In the genomic region with DNA sequence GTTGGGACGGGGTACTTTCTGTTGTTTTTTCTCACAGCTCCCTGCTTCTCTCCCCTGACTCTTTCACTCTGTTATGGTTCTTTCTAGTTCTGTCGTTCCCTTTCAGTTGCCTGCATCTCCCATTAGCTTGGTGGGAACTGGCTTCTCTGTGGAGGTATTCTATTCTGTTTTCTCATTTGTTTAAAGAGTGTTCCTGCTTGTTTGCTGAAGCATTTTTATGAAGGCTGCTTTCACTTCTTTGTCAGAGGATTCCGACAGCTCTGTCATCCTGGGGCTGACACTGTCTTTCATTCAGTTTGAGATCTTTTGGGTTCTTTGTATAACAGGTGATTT, we compare ENCODE assay signal across 15 cellular contexts.
DNase-seq lines count a peak whose midpoint lies in the region; ATAC-seq and TF ChIP-seq lines count a peak whose summit lies in the region.
"Had no signal": no experiment of that assay in that cellular context is flagged by ENCODE, and none has a peak within 500 bp of the region (broad histone marks: within the 10 kb centered on the region; RNA-seq: fewer than 3 reads in every experiment).

No MANE protein-coding gene starts in this region.

- H3K36me3 ChIP-seq in Loucy (ENCODE audit: insufficient read depth, low read length): no peaks in the 10 kb centered on the region
- H3K36me3 ChIP-seq: left lung, SJSA1 had no signal

- H3F3A ChIP-seq in Loucy (ENCODE audit: low read depth): peaks cover 16% of the 10 kb centered on the region

- no peak for DNase-seq in activated T-cell treated with anti-CD3 and anti-CD28 coated beads, Interleukin-2, amount 50 U/mL, for 72 hours
- DNase-seq in activated T-cell treated with anti-CD3 and anti-CD28 coated beads, Interleukin-2, amount 50 U/mL, for 1 hour: no peak
- DNase-seq in activated naive CD8-positive, alpha-beta T cell treated with anti-CD3 and anti-CD28 coated beads, Interleukin-2, amount 50 U/mL, for 24 hours: no peak
- DNase-seq in middle frontal gyrus (ENCODE audit: extremely low spot score, low spot score) (no peak), cortex of kidney (lab: John Stamatoyannopoulos, UW) (no peak)
- DNase-seq: COR-L47, NCI-H1092, NCI-H526 treated with DMSO at 0.1 percent for 48 hours had no signal

- peaks cover 10% of the 10 kb centered on the region for H3K27me3 Mint-ChIP-seq in activated T-cell treated with anti-CD3 and anti-CD28 coated beads, Interleukin-2, amount 50 U/mL, for 72 hours (ENCODE audit: low read depth)
- H3K27me3 Mint-ChIP-seq in activated naive CD8-positive, alpha-beta T cell treated with anti-CD3 and anti-CD28 coated beads, Interleukin-2, amount 50 U/mL, for 24 hours: peaks cover 15% of the 10 kb centered on the region
- H3K27me3 Mint-ChIP-seq in stimulated activated memory B cell treated with anti-CD40 and anti-IgM and Interleukin-4, amounts not matched to agents 10 μg/mL and 1 μg/mL and 100 μg/mL, for 72 hours: peaks cover 3% of the 10 kb centered on the region

- no peaks in the 10 kb centered on the region for H3K27me3 ChIP-seq in Loucy (ENCODE audit: insufficient read depth, low read length, poor library complexity, severe bottlenecking)
- H3K27me3 ChIP-seq: SJSA1 had no signal

- ATAC-seq in activated T-cell treated with anti-CD3 and anti-CD28 coated beads, Interleukin-2, amount 50 U/mL, for 72 hours (replicated peaks in 1 of 2): no peak
- no peak for ATAC-seq in activated naive CD8-positive, alpha-beta T cell treated with anti-CD3 and anti-CD28 coated beads, Interleukin-2, amount 50 U/mL, for 24 hours
- no peak for ATAC-seq in stimulated activated memory B cell treated with anti-CD40 and anti-IgM and Interleukin-4, amounts not matched to agents 10 μg/mL and 1 μg/mL and 100 μg/mL, for 72 hours
- no peak for ATAC-seq in HG02571 (IDR thresholded peaks at IDR 0.05; ENCODE audit: unreplicated experiment)
- ATAC-seq: left lung had no signal

- H4K20me1 ChIP-seq in Loucy (ENCODE audit: insufficient read depth, low read length, poor library complexity, severe bottlenecking): no peaks in the 10 kb centered on the region

- peaks cover 95% of the 10 kb centered on the region for H3K4me1 ChIP-seq in Loucy (ENCODE audit: insufficient read depth, low read length, poor library complexity, severe bottlenecking)

- TF ChIP-seq CTCF in Loucy (conservative IDR thresholded peaks at IDR 0.05; ENCODE audit: low read length): no peak

- peak overlapping the region; percentile 63 to 65 for H3K4me3 Mint-ChIP-seq in activated T-cell treated with anti-CD3 and anti-CD28 coated beads, Interleukin-2, amount 50 U/mL, for 72 hours
- H3K4me3 Mint-ChIP-seq in activated naive CD8-positive, alpha-beta T cell treated with anti-CD3 and anti-CD28 coated beads, Interleukin-2, amount 50 U/mL, for 24 hours: peak overlapping the region; percentile 58
- H3K4me3 Mint-ChIP-seq in stimulated activated memory B cell treated with anti-CD40 and anti-IgM and Interleukin-4, amounts not matched to agents 10 μg/mL and 1 μg/mL and 100 μg/mL, for 72 hours: no peak overlapping the region
- H3K4me3 Mint-ChIP-seq: nephron had no signal

- no peak overlapping the region for H2AFZ ChIP-seq in Loucy (ENCODE audit: low read length)

- H3K9me2 ChIP-seq in Loucy (replicated peaks; ENCODE audit: low read depth, low read length): no peaks in the 10 kb centered on the region

- peak overlapping the region; percentile 49 for H3K4me3 ChIP-seq in Loucy (ENCODE audit: low read length, poor library complexity, severe bottlenecking)
- H3K4me3 ChIP-seq: dorsolateral prefrontal cortex, left lung, SJSA1 had no signal

- peaks cover 3 to 5% of the 10 kb centered on the region in 2 donors for H3K36me3 Mint-ChIP-seq in activated T-cell treated with anti-CD3 and anti-CD28 coated beads, Interleukin-2, amount 50 U/mL, for 72 hours (ENCODE audit: insufficient read depth in 2 of 2)
- H3K36me3 Mint-ChIP-seq in activated naive CD8-positive, alpha-beta T cell treated with anti-CD3 and anti-CD28 coated beads, Interleukin-2, amount 50 U/mL, for 24 hours (ENCODE audit: low read depth): peaks cover 4% of the 10 kb centered on the region
- peaks cover 7% of the 10 kb centered on the region for H3K36me3 Mint-ChIP-seq in stimulated activated memory B cell treated with anti-CD40 and anti-IgM and Interleukin-4, amounts not matched to agents 10 μg/mL and 1 μg/mL and 100 μg/mL, for 72 hours

- no peaks in the 10 kb centered on the region for H3K9me3 Mint-ChIP-seq in activated T-cell treated with anti-CD3 and anti-CD28 coated beads, Interleukin-2, amount 50 U/mL, for 72 hours
- H3K9me3 Mint-ChIP-seq in activated naive CD8-positive, alpha-beta T cell treated with anti-CD3 and anti-CD28 coated beads, Interleukin-2, amount 50 U/mL, for 24 hours: peaks cover 5% of the 10 kb centered on the region
- peaks cover 3% of the 10 kb centered on the region for H3K9me3 Mint-ChIP-seq in stimulated activated memory B cell treated with anti-CD40 and anti-IgM and Interleukin-4, amounts not matched to agents 10 μg/mL and 1 μg/mL and 100 μg/mL, for 72 hours
- H3K9me3 Mint-ChIP-seq: nephron had no signal

- H3K27ac Mint-ChIP-seq in activated T-cell treated with anti-CD3 and anti-CD28 coated beads, Interleukin-2, amount 50 U/mL, for 72 hours: peak overlapping the region; percentile 71
- H3K27ac Mint-ChIP-seq in activated naive CD8-positive, alpha-beta T cell treated with anti-CD3 and anti-CD28 coated beads, Interleukin-2, amount 50 U/mL, for 24 hours: peak overlapping the region; percentile 89
- H3K27ac Mint-ChIP-seq in stimulated activated memory B cell treated with anti-CD40 and anti-IgM and Interleukin-4, amounts not matched to agents 10 μg/mL and 1 μg/mL and 100 μg/mL, for 72 hours: peak overlapping the region; percentile 83
- H3K27ac Mint-ChIP-seq: nephron had no signal

- H3K4me2 ChIP-seq in Loucy (ENCODE audit: low read depth, low read length, poor library complexity, severe bottlenecking): peak overlapping the region; percentile 67

- no peaks in the 10 kb centered on the region for H3K9me3 ChIP-seq in Loucy (ENCODE audit: insufficient read depth, low read depth, low read length)
- H3K9me3 ChIP-seq: left lung, SJSA1 had no signal

- peaks cover 71% of the 10 kb centered on the region for H3K4me1 Mint-ChIP-seq in activated T-cell treated with anti-CD3 and anti-CD28 coated beads, Interleukin-2, amount 50 U/mL, for 72 hours (ENCODE audit: low read depth)
- H3K4me1 Mint-ChIP-seq in activated naive CD8-positive, alpha-beta T cell treated with anti-CD3 and anti-CD28 coated beads, Interleukin-2, amount 50 U/mL, for 24 hours: peaks cover 80% of the 10 kb centered on the region
- peaks cover 26% of the 10 kb centered on the region for H3K4me1 Mint-ChIP-seq in stimulated activated memory B cell treated with anti-CD40 and anti-IgM and Interleukin-4, amounts not matched to agents 10 μg/mL and 1 μg/mL and 100 μg/mL, for 72 hours

- H3K9ac ChIP-seq in Loucy (ENCODE audit: low read depth, low read length, poor library complexity, severe bottlenecking): peak overlapping the region; percentile 65

- no peaks in the 10 kb centered on the region for H3K79me2 ChIP-seq in Loucy (ENCODE audit: insufficient read depth, low read length)
